In the genomic region with DNA sequence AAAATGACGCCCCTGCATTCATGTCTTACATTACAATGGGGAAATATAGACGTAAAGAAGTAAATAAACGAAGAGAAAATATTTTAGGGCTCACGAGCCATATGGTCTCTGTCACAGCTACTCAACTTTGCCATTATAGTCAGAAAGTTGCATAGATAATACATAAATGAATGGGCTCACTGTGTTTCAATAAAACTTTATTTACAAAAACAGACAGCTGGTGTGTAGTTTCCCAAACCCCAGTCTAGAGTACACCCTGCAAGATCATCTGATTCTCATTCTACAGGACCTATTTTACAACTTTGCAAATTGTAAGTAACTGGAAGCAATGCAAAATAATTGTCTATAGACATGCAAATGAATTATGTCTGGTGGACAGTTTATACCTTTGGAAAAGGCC, we compare ENCODE assay signal across 3 cellular contexts.
TF ChIP-seq lines count a peak whose summit lies in the region.

No MANE protein-coding gene starts in this region.

TF ChIP-seq in HepG2, 621 proteins besides CTCF, POLR2A, EP300 and RAD21 (continues in another document):
- TF ChIP-seq HCFC1 (IDR thresholded peaks at IDR 0.05; ENCODE audit: low read depth, low read length): no peak
- no peak for TF ChIP-seq ZNF777 (CRISPR knock-in tag; IDR thresholded peaks at IDR 0.05)
- no peak for TF ChIP-seq ZNF781 (CRISPR knock-in tag; IDR thresholded peaks at IDR 0.05; ENCODE audit: borderline replicate concordance, not compliant biosample characterization)
- TF ChIP-seq, protein P1, sequence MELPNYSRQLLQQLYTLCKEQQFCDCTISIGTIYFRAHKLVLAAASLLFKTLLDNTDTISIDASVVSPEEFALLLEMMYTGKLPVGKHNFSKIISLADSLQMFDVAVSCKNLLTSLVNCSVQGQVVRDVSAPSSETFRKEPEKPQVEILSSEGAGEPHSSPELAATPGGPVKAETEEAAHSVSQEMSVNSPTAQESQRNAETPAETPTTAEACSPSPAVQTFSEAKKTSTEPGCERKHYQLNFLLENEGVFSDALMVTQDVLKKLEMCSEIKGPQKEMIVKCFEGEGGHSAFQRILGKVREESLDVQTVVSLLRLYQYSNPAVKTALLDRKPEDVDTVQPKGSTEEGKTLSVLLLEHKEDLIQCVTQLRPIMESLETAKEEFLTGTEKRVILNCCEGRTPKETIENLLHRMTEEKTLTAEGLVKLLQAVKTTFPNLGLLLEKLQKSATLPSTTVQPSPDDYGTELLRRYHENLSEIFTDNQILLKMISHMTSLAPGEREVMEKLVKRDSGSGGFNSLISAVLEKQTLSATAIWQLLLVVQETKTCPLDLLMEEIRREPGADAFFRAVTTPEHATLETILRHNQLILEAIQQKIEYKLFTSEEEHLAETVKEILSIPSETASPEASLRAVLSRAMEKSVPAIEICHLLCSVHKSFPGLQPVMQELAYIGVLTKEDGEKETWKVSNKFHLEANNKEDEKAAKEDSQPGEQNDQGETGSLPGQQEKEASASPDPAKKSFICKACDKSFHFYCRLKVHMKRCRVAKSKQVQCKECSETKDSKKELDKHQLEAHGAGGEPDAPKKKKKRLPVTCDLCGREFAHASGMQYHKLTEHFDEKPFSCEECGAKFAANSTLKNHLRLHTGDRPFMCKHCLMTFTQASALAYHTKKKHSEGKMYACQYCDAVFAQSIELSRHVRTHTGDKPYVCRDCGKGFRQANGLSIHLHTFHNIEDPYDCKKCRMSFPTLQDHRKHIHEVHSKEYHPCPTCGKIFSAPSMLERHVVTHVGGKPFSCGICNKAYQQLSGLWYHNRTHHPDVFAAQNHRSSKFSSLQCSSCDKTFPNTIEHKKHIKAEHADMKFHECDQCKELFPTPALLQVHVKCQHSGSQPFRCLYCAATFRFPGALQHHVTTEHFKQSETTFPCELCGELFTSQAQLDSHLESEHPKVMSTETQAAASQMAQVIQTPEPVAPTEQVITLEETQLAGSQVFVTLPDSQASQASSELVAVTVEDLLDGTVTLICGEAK (IDR thresholded peaks at IDR 0.05): peak; percentile 70
- TF ChIP-seq, protein P1 (CRISPR knock-in tag; IDR thresholded peaks at IDR 0.05): peak; percentile 85; the same call in 1 of the 2 replicates

TF ChIP-seq in GM12878, 131 proteins besides CTCF, POLR2A, EP300 and RAD21:
- TF ChIP-seq SPI1 (IDR thresholded peaks at IDR 0.05; ENCODE audit: borderline replicate concordance, insufficient read depth, low read depth, low read length) (no peak), SMC3 (IDR thresholded peaks at IDR 0.05; ENCODE audit: borderline replicate concordance, low read length) (no peak), SREBF2 (IDR thresholded peaks at IDR 0.05; ENCODE audit: low read length) (no peak), SMAD5 (IDR thresholded peaks at IDR 0.05; ENCODE audit: low read depth) (no peak), WRNIP1 (IDR thresholded peaks at IDR 0.05; ENCODE audit: borderline replicate concordance, low read depth, low read length) (no peak)
- TF ChIP-seq, protein P1 (IDR thresholded peaks at IDR 0.05; ENCODE audit: borderline replicate concordance): peak; percentile 78
- TF ChIP-seq, protein P2, sequence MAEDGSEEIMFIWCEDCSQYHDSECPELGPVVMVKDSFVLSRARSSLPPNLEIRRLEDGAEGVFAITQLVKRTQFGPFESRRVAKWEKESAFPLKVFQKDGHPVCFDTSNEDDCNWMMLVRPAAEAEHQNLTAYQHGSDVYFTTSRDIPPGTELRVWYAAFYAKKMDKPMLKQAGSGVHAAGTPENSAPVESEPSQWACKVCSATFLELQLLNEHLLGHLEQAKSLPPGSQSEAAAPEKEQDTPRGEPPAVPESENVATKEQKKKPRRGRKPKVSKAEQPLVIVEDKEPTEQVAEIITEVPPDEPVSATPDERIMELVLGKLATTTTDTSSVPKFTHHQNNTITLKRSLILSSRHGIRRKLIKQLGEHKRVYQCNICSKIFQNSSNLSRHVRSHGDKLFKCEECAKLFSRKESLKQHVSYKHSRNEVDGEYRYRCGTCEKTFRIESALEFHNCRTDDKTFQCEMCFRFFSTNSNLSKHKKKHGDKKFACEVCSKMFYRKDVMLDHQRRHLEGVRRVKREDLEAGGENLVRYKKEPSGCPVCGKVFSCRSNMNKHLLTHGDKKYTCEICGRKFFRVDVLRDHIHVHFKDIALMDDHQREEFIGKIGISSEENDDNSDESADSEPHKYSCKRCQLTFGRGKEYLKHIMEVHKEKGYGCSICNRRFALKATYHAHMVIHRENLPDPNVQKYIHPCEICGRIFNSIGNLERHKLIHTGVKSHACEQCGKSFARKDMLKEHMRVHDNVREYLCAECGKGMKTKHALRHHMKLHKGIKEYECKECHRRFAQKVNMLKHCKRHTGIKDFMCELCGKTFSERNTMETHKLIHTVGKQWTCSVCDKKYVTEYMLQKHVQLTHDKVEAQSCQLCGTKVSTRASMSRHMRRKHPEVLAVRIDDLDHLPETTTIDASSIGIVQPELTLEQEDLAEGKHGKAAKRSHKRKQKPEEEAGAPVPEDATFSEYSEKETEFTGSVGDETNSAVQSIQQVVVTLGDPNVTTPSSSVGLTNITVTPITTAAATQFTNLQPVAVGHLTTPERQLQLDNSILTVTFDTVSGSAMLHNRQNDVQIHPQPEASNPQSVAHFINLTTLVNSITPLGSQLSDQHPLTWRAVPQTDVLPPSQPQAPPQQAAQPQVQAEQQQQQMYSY (CRISPR knock-in tag; IDR thresholded peaks at IDR 0.05): no peak

TF ChIP-seq in K562, 482 proteins besides CTCF, POLR2A, EP300 and RAD21:
- TF ChIP-seq, protein P1 (IDR thresholded peaks at IDR 0.05): peak; percentile 94
- TF ChIP-seq, protein P1 (CRISPR knock-in tag; IDR thresholded peaks at IDR 0.05): peak; percentile 88
- TF ChIP-seq NCOA1 (IDR thresholded peaks at IDR 0.05; ENCODE audit: low read depth): no peak
